Comparison of ENCODE assay signal across 10 cellular contexts in genomic region chr19:46221981-46222610, GRCh38. TPM values are rescaled to one million over a fixed set of nuclear protein-coding genes. Genes with fewer than 3 reads are reported as not detected.
DNase-seq lines count a peak whose midpoint lies in the region; ATAC-seq and TF ChIP-seq lines count a peak whose summit lies in the region.
"Had no signal": no experiment of that assay in that cellular context is flagged by ENCODE, and none has a peak within 500 bp of the region (broad histone marks: within the 10 kb centered on the region; RNA-seq: fewer than 3 reads in every experiment).

No MANE protein-coding gene starts in this region.

- no peak for TF ChIP-seq CTCF in uterus (IDR thresholded peaks at IDR 0.05)

- no peaks in the 10 kb centered on the region for H3K27me3 ChIP-seq in uterus

- no peaks in the 10 kb centered on the region for H3K4me1 ChIP-seq in uterus

- peak overlapping the region in 1 of 2 donors; percentile 56 for H3K27ac ChIP-seq in uterus
- H3K27ac ChIP-seq: 22Rv1, SK-N-MC had no signal

- no peak for TF ChIP-seq POLR2A in uterus (IDR thresholded peaks at IDR 0.05)

- DNase-seq in NCI-H1105 treated with DMSO at 0.1 percent for 48 hours (lab: John Stamatoyannopoulos, UW) (peak; percentile 22), NCI-H1105 (lab: John Stamatoyannopoulos, UW) (no peak), astrocyte of the hippocampus (ENCODE audit: low read depth, low spot score) (peak; percentile 88), iPS-NIHi7 (ENCODE audit: extremely low spot score) (peak; percentile 78), uterus (peak; percentile 61 to 63), NCI-H526 treated with DMSO at 0.1 percent for 48 hours (lab: John Stamatoyannopoulos, UW) (no peak)

- intact Hi-C loops in uterus (cut with DNase I; ENCODE audit: low total_unique reads) = no loop called here

- H3K4me3 ChIP-seq in uterus = no peak overlapping the region
- H3K4me3 ChIP-seq: SK-N-MC had no signal

- no peaks in the 10 kb centered on the region for H3K9me3 ChIP-seq in uterus

- no peaks in the 10 kb centered on the region for H3K36me3 ChIP-seq in uterus

- ATAC-seq in GM19397 (IDR thresholded peaks at IDR 0.05; ENCODE audit: unreplicated experiment) = no peak
- ATAC-seq in GM21576 (IDR thresholded peaks at IDR 0.05; ENCODE audit: unreplicated experiment) = no peak

RNA-seq across cellular contexts. Expression of gene IGFL1, which starts 7.4 kb away (rescaled TPM):
- total RNA-seq in uterus = not detected

Comparison
In these comparisons a context has a peak if more than half of its experiments do, and no peak if none do; other contexts are left out.
1. DNase-seq: peak in NCI-H1105 treated with DMSO at 0.1 percent for 48 hours (single experiment), astrocyte of the hippocampus (single experiment), iPS-NIHi7 (single experiment) and uterus (2 of 2); none in NCI-H1105 (single experiment) and NCI-H526 treated with DMSO at 0.1 percent for 48 hours (single experiment).